Comparison of ENCODE assay signal across 8 cellular contexts in the genomic region with DNA sequence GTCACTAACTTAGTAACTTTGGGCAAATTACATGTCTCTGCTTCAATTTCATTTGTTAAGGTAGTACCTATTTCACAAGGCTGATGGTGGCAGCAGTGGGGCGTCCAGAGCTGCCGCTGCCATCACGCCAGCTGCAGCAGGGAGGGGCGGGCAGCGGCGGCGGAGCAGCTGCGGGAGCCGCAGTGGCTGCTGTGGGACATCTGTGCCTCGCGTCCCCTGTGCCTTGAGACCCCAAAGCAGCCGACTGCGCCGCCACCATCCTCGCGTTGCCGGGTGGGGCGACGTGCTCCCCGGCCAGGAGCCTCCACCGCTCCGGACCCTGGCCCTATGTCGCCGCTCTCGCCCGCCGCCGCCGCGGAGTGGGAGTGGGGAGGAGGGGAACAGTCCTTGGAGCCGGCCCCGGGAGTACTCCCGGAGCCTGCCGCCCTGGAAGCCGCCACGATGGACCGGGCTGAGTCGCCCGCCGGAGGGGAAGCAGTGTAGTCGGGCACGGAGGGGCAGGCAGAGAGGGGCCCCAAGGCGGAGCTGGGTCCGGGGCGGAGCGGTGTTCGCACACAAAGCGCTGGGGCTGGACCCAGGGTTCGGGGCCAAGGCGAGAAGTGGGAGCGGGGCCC. TPM values are rescaled to one million over a fixed set of nuclear protein-coding genes. Genes with fewer than 3 reads are reported as not detected.
DNase-seq lines count a peak whose midpoint lies in the region; ATAC-seq and TF ChIP-seq lines count a peak whose summit lies in the region.

No MANE protein-coding gene starts in this region.

- H3K9me3 Mint-ChIP-seq in activated CD8-positive, alpha-beta T cell treated with anti-CD3 and anti-CD28 coated beads for 36 hours = no peaks in the 10 kb centered on the region

- peak overlapping the region; percentile 69 to 91 (median 78) for H3K4me3 ChIP-seq in BLaER1 treated with 17β-estradiol and CSF1 and Interleukin-3, amounts not matched to agents 10 nM and 100 nM
- peak overlapping the region; percentile 72 for H3K4me3 ChIP-seq in endocrine pancreas (ENCODE audit: control insufficient read depth, insufficient read depth, low read length)

- TF ChIP-seq CTCF in activated CD8-positive, alpha-beta T cell treated with anti-CD3 and anti-CD28 coated beads for 36 hours (IDR thresholded peaks at IDR 0.05) = no peak

- POLR2A ChIA-PET in activated CD8-positive, alpha-beta T cell treated with anti-CD3 and anti-CD28 coated beads for 36 hours (lab: Charles Lee) = no interaction called here

- H3K4me2 ChIP-seq in BLaER1 treated with 17β-estradiol and CSF1 and Interleukin-3, amounts not matched to agents 10 nM and 100 nM = peak overlapping the region; percentile 85 to 98 (median 96)

- peak overlapping the region; percentile 71 for H3K4me3 Mint-ChIP-seq in activated CD8-positive, alpha-beta T cell treated with anti-CD3 and anti-CD28 coated beads for 36 hours

- H3K9me3 ChIP-seq in BLaER1 treated with 17β-estradiol and CSF1 and Interleukin-3, amounts not matched to agents 10 nM and 100 nM (replicated peaks in 1 of 11) = peaks cover 8 to 17% (median 14%) of the 10 kb centered on the region in 11 experiments; a peak in 20 of 22 replicates
- no peaks in the 10 kb centered on the region for H3K9me3 ChIP-seq in endocrine pancreas (ENCODE audit: control insufficient read depth, low read length)

- peak overlapping the region; percentile 76 to 95 (median 85) for H3K9ac ChIP-seq in BLaER1 treated with 17β-estradiol and CSF1 and Interleukin-3, amounts not matched to agents 10 nM and 100 nM
- H3K9ac ChIP-seq in endocrine pancreas (ENCODE audit: control insufficient read depth, insufficient read depth, low read length) = peak overlapping the region; percentile 80

- intact Hi-C loops in activated CD8-positive, alpha-beta T cell treated with anti-CD3 and anti-CD28 coated beads for 36 hours (cut with micrococcal nuclease) = no loop called here

- H3K27ac ChIP-seq in BLaER1 treated with 17β-estradiol and CSF1 and Interleukin-3, amounts not matched to agents 10 nM and 100 nM = peak overlapping the region; percentile 72 to 91 (median 81)

- CTCF ChIA-PET in activated CD8-positive, alpha-beta T cell treated with anti-CD3 and anti-CD28 coated beads for 36 hours (lab: Charles Lee) = interaction anchor here (0.6 to 6.9 kb wide), 34 partner anchors 8 to 407 kb away, joined by 3 to 69 read pairs (median 4); a partner anchor contains a TSS

- H3K4me1 Mint-ChIP-seq in activated CD8-positive, alpha-beta T cell treated with anti-CD3 and anti-CD28 coated beads for 36 hours (ENCODE audit: low read depth) = peaks cover 9% of the 10 kb centered on the region

- no peaks in the 10 kb centered on the region for H4K20me1 ChIP-seq in BLaER1 treated with 17β-estradiol and CSF1 and Interleukin-3, amounts not matched to agents 10 nM and 100 nM

- peaks cover 0 to 11% (median 0%) of the 10 kb centered on the region in 11 experiments; a peak in 2 of 22 replicates for H3K36me3 ChIP-seq in BLaER1 treated with 17β-estradiol and CSF1 and Interleukin-3, amounts not matched to agents 10 nM and 100 nM
- no peaks in the 10 kb centered on the region for H3K36me3 ChIP-seq in endocrine pancreas (ENCODE audit: control insufficient read depth, insufficient read depth, low read length)

- H3K27me3 ChIP-seq in BLaER1 treated with 17β-estradiol and CSF1 and Interleukin-3, amounts not matched to agents 10 nM and 100 nM = peaks cover 0 to 17% (median 5%) of the 10 kb centered on the region in 11 experiments; a peak in 9 of 22 replicates
- no peaks in the 10 kb centered on the region for H3K27me3 ChIP-seq in endocrine pancreas (ENCODE audit: control insufficient read depth, insufficient read depth, low read length)

- peak; percentile 68 for ATAC-seq in GM21423 (IDR thresholded peaks at IDR 0.05; ENCODE audit: unreplicated experiment)
- ATAC-seq in activated CD8-positive, alpha-beta T cell treated with anti-CD3 and anti-CD28 coated beads for 36 hours = peak; percentile 95
- no peak for ATAC-seq in HG03571 (IDR thresholded peaks at IDR 0.05; ENCODE audit: unreplicated experiment)

- peaks cover 2% of the 10 kb centered on the region for H3K27me3 Mint-ChIP-seq in activated CD8-positive, alpha-beta T cell treated with anti-CD3 and anti-CD28 coated beads for 36 hours

- DNase-seq in NCI-H2227 (lab: John Stamatoyannopoulos, UW; ENCODE audit: unreplicated experiment) (peak; percentile 49), lung microvascular endothelial cell (ENCODE audit: low read depth in 2 of 2) (peak; percentile 64 to 88)
- DNase-seq in activated CD8-positive, alpha-beta T cell treated with anti-CD3 and anti-CD28 coated beads for 36 hours = peak; percentile 74
- DNase-seq in stimulated activated CD4-positive, alpha-beta T cell treated with anti-CD3 and anti-CD28 coated beads, TNF-alpha, amount 100 ng/mL, for 4 hours (ENCODE audit: low read depth in 3 of 3) = peak; percentile 11 to 31 (median 27)

- peaks cover 0 to 29% (median 7%) of the 10 kb centered on the region in 10 experiments; a peak in 12 of 20 replicates for H3K4me1 ChIP-seq in BLaER1 treated with 17β-estradiol and CSF1 and Interleukin-3, amounts not matched to agents 10 nM and 100 nM
- H3K4me1 ChIP-seq in endocrine pancreas (ENCODE audit: control insufficient read depth, insufficient read depth, low read length) = peaks cover 8% of the 10 kb centered on the region

- no peak overlapping the region for H3K27ac Mint-ChIP-seq in activated CD8-positive, alpha-beta T cell treated with anti-CD3 and anti-CD28 coated beads for 36 hours

- peaks cover 2% of the 10 kb centered on the region for H3K36me3 Mint-ChIP-seq in activated CD8-positive, alpha-beta T cell treated with anti-CD3 and anti-CD28 coated beads for 36 hours (ENCODE audit: low read depth)

RNA-seq across cellular contexts. Expression of a gene that starts 51.4 kb away (rescaled TPM):
- not detected for total RNA-seq in activated CD8-positive, alpha-beta T cell treated with anti-CD3 and anti-CD28 coated beads for 36 hours
- 3.8 and 19.0 TPM in 2 replicates for total RNA-seq in lung microvascular endothelial cell
